8 cellular contexts compared by ENCODE assay signal in genomic region chr14:93033983-93034670, GRCh38.
DNase-seq lines count a peak whose midpoint lies in the region; ATAC-seq, FAIRE-seq and TF ChIP-seq lines count a peak whose summit lies in the region.

No MANE protein-coding gene starts in this region.

- DNase-seq in stimulated activated naive CD4-positive, alpha-beta T cell (lab: John Stamatoyannopoulos, UW), result peak in 4 of 6 experiments; percentile 7 to 29 (median 14)
- DNase-seq in stimulated activated naive CD4-positive, alpha-beta T cell treated with Interleukin-2 at 50 U/mL for 16 hours (lab: John Stamatoyannopoulos, UW), result no peak
- DNase-seq in HTR-8/SVneo (ENCODE audit: insufficient read length, low spot score), result peak; percentile 57
- DNase-seq in activated T-cell treated with anti-CD3 and anti-CD28 coated beads for 24 hours (ENCODE audit: low read depth), result peak; percentile 10
- DNase-seq in stimulated activated CD4-positive, alpha-beta T cell treated with anti-CD3 and anti-CD28 coated beads, Interleukin-2, amount 100 ng/mL, for 24 hours, result peak; percentile 23 to 32
- DNase-seq in mucosa of gallbladder (ENCODE audit: low spot score), result no peak
- DNase-seq in foreskin melanocyte, result no peak

- no peaks in the 10 kb centered on the region for H3K9me3 ChIP-seq in gastroesophageal sphincter

- no peaks in the 10 kb centered on the region for H3K27me3 ChIP-seq in gastroesophageal sphincter

- H3K4me3 ChIP-seq in gastroesophageal sphincter, result no peak overlapping the region

- FAIRE-seq in HTR-8/SVneo (lab: Jason Lieb, UNC), result peak; percentile 48

- no peak for TF ChIP-seq POLR2A in gastroesophageal sphincter (IDR thresholded peaks at IDR 0.05)

- WGBS in gastroesophageal sphincter (ENCODE audit: low coverage in 1 of 2), 2 donors, result 67 to 83% methylated on average over 1 of the region's 7 CpGs

- no peaks in the 10 kb centered on the region for H3K36me3 ChIP-seq in gastroesophageal sphincter

- peaks cover 6 to 100% (median 78%) of the 10 kb centered on the region in 3 donors for H3K4me1 ChIP-seq in gastroesophageal sphincter

- TF ChIP-seq CTCF in gastroesophageal sphincter (IDR thresholded peaks at IDR 0.05), result peak in 3 of 4 experiments; percentile 23 to 57 (median 29)

- peak overlapping the region in 3 of 4 donors; percentile 89 to 95 (median 90) for H3K27ac ChIP-seq in gastroesophageal sphincter

- TF ChIP-seq EP300 in gastroesophageal sphincter (IDR thresholded peaks at IDR 0.05), result no peak

- no peak for ATAC-seq in gastroesophageal sphincter

Comparison
In these comparisons a context has a peak if more than half of its experiments do, and no peak if none do; other contexts are left out.
1. DNase-seq: peak in stimulated activated naive CD4-positive, alpha-beta T cell (4 of 6), HTR-8/SVneo (single experiment), activated T-cell treated with anti-CD3 and anti-CD28 coated beads for 24 hours (single experiment) and stimulated activated CD4-positive, alpha-beta T cell treated with anti-CD3 and anti-CD28 coated beads, Interleukin-2, amount 100 ng/mL, for 24 hours (2 of 2); none in stimulated activated naive CD4-positive, alpha-beta T cell treated with Interleukin-2 at 50 U/mL for 16 hours (single experiment), mucosa of gallbladder (single experiment) and foreskin melanocyte (single experiment).